1 cellular context compared by ENCODE assay signal in the genomic region with DNA sequence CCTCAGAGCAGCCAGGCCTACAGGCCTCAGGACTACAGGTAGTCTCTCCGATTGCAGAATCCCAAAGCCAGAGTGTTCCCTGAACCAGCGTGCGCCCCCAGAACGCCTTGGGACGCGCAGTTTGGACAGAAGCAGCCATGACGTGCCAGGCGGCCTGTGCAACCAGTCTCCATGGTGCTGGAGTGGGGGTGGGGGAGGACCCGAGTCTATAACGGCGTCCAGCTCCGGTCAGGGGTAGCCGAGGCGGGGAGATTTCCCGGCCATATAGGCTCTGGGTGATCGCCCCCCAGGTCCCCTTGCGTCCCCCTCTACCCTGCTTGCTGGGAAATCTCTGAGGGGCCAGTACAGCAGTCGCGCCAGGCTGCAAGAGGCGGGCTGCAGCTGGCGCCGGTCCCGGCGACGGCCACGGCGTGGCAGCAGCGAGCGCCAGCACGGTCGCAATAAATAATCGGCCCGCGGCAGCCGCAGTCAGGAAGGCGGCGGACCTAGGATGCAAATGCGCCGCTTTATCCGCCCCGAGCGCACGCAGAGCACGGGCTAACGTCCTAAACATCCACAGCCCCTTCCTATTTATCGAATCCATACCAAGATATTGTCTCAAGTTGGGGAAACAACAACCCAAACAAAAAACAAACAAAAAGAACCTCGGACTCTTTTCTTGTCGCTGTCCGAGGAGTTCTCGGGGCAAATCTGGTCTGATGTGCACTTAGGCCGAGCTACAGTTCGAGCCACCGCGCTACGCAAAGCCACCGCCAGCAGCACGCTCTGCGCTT.
TF ChIP-seq lines count a peak whose summit lies in the region.

No MANE protein-coding gene starts in this region.

TF ChIP-seq in HepG2, 621 proteins besides CTCF, POLR2A, EP300 and RAD21 (continued from another document and continues in another):
- TF ChIP-seq, protein P1, sequence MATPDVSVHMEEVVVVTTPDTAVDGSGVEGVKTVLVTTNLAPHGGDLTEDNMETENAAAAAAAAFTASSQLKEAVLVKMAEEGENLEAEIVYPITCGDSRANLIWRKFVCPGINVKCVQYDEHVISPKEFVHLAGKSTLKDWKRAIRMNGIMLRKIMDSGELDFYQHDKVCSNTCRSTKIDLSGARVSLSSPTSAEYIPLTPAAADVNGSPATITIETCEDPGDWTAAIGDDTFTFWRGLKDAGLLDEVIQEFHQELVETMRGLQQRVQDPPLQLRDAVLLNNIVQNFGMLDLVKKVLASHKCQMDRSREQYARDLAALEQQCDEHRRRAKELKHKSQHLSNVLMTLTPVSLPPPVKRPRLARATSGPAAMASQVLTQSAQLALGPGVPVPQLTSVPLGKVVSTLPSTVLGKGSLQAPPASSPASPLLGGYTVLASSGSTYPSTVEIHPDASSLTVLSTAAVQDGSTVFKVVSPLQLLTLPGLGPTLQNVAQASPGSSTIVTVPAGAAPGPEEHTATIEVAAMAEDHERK (CRISPR knock-in tag; IDR thresholded peaks at IDR 0.05; ENCODE audit: low read depth), result no peak
- TF ChIP-seq, protein P2, sequence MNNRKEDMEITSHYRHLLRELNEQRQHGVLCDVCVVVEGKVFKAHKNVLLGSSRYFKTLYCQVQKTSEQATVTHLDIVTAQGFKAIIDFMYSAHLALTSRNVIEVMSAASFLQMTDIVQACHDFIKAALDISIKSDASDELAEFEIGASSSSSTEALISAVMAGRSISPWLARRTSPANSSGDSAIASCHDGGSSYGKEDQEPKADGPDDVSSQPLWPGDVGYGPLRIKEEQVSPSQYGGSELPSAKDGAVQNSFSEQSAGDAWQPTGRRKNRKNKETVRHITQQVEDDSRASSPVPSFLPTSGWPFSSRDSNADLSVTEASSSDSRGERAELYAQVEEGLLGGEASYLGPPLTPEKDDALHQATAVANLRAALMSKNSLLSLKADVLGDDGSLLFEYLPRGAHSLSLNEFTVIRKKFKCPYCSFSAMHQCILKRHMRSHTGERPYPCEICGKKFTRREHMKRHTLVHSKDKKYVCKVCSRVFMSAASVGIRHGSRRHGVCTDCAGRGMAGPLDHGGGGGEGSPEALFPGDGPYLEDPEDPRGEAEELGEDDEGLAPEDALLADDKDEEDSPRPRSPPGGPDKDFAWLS (CRISPR knock-in tag; IDR thresholded peaks at IDR 0.05; ENCODE audit: borderline replicate concordance), result no peak
- TF ChIP-seq, protein P3, sequence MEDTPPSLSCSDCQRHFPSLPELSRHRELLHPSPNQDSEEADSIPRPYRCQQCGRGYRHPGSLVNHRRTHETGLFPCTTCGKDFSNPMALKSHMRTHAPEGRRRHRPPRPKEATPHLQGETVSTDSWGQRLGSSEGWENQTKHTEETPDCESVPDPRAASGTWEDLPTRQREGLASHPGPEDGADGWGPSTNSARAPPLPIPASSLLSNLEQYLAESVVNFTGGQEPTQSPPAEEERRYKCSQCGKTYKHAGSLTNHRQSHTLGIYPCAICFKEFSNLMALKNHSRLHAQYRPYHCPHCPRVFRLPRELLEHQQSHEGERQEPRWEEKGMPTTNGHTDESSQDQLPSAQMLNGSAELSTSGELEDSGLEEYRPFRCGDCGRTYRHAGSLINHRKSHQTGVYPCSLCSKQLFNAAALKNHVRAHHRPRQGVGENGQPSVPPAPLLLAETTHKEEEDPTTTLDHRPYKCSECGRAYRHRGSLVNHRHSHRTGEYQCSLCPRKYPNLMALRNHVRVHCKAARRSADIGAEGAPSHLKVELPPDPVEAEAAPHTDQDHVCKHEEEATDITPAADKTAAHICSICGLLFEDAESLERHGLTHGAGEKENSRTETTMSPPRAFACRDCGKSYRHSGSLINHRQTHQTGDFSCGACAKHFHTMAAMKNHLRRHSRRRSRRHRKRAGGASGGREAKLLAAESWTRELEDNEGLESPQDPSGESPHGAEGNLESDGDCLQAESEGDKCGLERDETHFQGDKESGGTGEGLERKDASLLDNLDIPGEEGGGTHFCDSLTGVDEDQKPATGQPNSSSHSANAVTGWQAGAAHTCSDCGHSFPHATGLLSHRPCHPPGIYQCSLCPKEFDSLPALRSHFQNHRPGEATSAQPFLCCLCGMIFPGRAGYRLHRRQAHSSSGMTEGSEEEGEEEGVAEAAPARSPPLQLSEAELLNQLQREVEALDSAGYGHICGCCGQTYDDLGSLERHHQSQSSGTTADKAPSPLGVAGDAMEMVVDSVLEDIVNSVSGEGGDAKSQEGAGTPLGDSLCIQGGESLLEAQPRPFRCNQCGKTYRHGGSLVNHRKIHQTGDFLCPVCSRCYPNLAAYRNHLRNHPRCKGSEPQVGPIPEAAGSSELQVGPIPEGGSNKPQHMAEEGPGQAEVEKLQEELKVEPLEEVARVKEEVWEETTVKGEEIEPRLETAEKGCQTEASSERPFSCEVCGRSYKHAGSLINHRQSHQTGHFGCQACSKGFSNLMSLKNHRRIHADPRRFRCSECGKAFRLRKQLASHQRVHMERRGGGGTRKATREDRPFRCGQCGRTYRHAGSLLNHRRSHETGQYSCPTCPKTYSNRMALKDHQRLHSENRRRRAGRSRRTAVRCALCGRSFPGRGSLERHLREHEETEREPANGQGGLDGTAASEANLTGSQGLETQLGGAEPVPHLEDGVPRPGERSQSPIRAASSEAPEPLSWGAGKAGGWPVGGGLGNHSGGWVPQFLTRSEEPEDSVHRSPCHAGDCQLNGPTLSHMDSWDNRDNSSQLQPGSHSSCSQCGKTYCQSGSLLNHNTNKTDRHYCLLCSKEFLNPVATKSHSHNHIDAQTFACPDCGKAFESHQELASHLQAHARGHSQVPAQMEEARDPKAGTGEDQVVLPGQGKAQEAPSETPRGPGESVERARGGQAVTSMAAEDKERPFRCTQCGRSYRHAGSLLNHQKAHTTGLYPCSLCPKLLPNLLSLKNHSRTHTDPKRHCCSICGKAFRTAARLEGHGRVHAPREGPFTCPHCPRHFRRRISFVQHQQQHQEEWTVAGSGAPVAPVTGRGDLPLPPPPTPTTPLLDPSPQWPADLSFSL (CRISPR knock-in tag; IDR thresholded peaks at IDR 0.05), result 0 out of 2 replicates have a peak, but pooled peaks have one; percentile 32
- no peak for TF ChIP-seq HMGA1 (CRISPR knock-in tag; conservative IDR thresholded peaks at IDR 0.05)
- TF ChIP-seq HNF4A (CRISPR knock-in tag; IDR thresholded peaks at IDR 0.05), result no peak
- TF ChIP-seq ZSCAN31 (CRISPR knock-in tag; IDR thresholded peaks at IDR 0.05; ENCODE audit: low read depth), result no peak
- TF ChIP-seq NFIC (IDR thresholded peaks at IDR 0.05; ENCODE audit: low read length), result no peak
- TF ChIP-seq GABPB1 (CRISPR knock-in tag; IDR thresholded peaks at IDR 0.05), result peak; percentile 59
- TF ChIP-seq ZNF563 (CRISPR knock-in tag; IDR thresholded peaks at IDR 0.05), result no peak
- no peak for TF ChIP-seq ZFP82 (CRISPR knock-in tag; IDR thresholded peaks at IDR 0.05; ENCODE audit: borderline replicate concordance)
- TF ChIP-seq, protein P4, sequence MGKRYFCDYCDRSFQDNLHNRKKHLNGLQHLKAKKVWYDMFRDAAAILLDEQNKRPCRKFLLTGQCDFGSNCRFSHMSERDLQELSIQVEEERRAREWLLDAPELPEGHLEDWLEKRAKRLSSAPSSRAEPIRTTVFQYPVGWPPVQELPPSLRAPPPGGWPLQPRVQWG (CRISPR knock-in tag; IDR thresholded peaks at IDR 0.05; ENCODE audit: borderline replicate concordance, low read depth), result no peak
- TF ChIP-seq, protein P5, sequence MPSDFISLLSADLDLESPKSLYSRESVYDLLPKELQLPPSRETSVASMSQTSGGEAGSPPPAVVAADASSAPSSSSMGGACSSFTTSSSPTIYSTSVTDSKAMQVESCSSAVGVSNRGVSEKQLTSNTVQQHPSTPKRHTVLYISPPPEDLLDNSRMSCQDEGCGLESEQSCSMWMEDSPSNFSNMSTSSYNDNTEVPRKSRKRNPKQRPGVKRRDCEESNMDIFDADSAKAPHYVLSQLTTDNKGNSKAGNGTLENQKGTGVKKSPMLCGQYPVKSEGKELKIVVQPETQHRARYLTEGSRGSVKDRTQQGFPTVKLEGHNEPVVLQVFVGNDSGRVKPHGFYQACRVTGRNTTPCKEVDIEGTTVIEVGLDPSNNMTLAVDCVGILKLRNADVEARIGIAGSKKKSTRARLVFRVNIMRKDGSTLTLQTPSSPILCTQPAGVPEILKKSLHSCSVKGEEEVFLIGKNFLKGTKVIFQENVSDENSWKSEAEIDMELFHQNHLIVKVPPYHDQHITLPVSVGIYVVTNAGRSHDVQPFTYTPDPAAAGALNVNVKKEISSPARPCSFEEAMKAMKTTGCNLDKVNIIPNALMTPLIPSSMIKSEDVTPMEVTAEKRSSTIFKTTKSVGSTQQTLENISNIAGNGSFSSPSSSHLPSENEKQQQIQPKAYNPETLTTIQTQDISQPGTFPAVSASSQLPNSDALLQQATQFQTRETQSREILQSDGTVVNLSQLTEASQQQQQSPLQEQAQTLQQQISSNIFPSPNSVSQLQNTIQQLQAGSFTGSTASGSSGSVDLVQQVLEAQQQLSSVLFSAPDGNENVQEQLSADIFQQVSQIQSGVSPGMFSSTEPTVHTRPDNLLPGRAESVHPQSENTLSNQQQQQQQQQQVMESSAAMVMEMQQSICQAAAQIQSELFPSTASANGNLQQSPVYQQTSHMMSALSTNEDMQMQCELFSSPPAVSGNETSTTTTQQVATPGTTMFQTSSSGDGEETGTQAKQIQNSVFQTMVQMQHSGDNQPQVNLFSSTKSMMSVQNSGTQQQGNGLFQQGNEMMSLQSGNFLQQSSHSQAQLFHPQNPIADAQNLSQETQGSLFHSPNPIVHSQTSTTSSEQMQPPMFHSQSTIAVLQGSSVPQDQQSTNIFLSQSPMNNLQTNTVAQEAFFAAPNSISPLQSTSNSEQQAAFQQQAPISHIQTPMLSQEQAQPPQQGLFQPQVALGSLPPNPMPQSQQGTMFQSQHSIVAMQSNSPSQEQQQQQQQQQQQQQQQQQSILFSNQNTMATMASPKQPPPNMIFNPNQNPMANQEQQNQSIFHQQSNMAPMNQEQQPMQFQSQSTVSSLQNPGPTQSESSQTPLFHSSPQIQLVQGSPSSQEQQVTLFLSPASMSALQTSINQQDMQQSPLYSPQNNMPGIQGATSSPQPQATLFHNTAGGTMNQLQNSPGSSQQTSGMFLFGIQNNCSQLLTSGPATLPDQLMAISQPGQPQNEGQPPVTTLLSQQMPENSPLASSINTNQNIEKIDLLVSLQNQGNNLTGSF (CRISPR knock-in tag; IDR thresholded peaks at IDR 0.05), result no peak
- TF ChIP-seq RELA (CRISPR knock-in tag; IDR thresholded peaks at IDR 0.05), result no peak
- TF ChIP-seq, protein P6, sequence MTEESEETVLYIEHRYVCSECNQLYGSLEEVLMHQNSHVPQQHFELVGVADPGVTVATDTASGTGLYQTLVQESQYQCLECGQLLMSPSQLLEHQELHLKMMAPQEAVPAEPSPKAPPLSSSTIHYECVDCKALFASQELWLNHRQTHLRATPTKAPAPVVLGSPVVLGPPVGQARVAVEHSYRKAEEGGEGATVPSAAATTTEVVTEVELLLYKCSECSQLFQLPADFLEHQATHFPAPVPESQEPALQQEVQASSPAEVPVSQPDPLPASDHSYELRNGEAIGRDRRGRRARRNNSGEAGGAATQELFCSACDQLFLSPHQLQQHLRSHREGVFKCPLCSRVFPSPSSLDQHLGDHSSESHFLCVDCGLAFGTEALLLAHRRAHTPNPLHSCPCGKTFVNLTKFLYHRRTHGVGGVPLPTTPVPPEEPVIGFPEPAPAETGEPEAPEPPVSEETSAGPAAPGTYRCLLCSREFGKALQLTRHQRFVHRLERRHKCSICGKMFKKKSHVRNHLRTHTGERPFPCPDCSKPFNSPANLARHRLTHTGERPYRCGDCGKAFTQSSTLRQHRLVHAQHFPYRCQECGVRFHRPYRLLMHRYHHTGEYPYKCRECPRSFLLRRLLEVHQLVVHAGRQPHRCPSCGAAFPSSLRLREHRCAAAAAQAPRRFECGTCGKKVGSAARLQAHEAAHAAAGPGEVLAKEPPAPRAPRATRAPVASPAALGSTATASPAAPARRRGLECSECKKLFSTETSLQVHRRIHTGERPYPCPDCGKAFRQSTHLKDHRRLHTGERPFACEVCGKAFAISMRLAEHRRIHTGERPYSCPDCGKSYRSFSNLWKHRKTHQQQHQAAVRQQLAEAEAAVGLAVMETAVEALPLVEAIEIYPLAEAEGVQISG (CRISPR knock-in tag; IDR thresholded peaks at IDR 0.05), result peak; percentile 33; the same call in 1 of the 2 replicates
- TF ChIP-seq CBX5 (CRISPR knock-in tag; IDR thresholded peaks at IDR 0.05; ENCODE audit: borderline replicate concordance), result no peak
- TF ChIP-seq, protein P7, sequence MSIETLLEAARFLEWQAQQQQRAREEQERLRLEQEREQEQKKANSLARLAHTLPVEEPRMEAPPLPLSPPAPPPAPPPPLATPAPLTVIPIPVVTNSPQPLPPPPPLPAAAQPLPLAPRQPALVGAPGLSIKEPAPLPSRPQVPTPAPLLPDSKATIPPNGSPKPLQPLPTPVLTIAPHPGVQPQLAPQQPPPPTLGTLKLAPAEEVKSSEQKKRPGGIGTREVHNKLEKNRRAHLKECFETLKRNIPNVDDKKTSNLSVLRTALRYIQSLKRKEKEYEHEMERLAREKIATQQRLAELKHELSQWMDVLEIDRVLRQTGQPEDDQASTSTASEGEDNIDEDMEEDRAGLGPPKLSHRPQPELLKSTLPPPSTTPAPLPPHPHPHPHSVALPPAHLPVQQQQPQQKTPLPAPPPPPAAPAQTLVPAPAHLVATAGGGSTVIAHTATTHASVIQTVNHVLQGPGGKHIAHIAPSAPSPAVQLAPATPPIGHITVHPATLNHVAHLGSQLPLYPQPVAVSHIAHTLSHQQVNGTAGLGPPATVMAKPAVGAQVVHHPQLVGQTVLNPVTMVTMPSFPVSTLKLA (IDR thresholded peaks at IDR 0.05), result no peak
- TF ChIP-seq, protein P8, sequence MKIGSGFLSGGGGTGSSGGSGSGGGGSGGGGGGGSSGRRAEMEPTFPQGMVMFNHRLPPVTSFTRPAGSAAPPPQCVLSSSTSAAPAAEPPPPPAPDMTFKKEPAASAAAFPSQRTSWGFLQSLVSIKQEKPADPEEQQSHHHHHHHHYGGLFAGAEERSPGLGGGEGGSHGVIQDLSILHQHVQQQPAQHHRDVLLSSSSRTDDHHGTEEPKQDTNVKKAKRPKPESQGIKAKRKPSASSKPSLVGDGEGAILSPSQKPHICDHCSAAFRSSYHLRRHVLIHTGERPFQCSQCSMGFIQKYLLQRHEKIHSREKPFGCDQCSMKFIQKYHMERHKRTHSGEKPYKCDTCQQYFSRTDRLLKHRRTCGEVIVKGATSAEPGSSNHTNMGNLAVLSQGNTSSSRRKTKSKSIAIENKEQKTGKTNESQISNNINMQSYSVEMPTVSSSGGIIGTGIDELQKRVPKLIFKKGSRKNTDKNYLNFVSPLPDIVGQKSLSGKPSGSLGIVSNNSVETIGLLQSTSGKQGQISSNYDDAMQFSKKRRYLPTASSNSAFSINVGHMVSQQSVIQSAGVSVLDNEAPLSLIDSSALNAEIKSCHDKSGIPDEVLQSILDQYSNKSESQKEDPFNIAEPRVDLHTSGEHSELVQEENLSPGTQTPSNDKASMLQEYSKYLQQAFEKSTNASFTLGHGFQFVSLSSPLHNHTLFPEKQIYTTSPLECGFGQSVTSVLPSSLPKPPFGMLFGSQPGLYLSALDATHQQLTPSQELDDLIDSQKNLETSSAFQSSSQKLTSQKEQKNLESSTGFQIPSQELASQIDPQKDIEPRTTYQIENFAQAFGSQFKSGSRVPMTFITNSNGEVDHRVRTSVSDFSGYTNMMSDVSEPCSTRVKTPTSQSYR (CRISPR knock-in tag; IDR thresholded peaks at IDR 0.05; ENCODE audit: borderline replicate concordance), result peak; percentile 84; the same call in 1 of the 2 replicates
- TF ChIP-seq NFE2 (CRISPR knock-in tag; IDR thresholded peaks at IDR 0.05), result no peak
- no peak for TF ChIP-seq ZNF496 (CRISPR knock-in tag; IDR thresholded peaks at IDR 0.05; ENCODE audit: insufficient replicate concordance)
- TF ChIP-seq, protein P9, sequence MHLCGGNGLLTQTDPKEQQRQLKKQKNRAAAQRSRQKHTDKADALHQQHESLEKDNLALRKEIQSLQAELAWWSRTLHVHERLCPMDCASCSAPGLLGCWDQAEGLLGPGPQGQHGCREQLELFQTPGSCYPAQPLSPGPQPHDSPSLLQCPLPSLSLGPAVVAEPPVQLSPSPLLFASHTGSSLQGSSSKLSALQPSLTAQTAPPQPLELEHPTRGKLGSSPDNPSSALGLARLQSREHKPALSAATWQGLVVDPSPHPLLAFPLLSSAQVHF (CRISPR knock-in tag; IDR thresholded peaks at IDR 0.05), result no peak
- peak; percentile 25 for TF ChIP-seq AGO2 (optimal IDR thresholded peaks at IDR 0.05; ENCODE audit: low read depth, low read length)
- TF ChIP-seq GPN1 (CRISPR knock-in tag; IDR thresholded peaks at IDR 0.05; ENCODE audit: borderline replicate concordance), result no peak
